27 cellular contexts compared by ENCODE assay signal in the genomic region with DNA sequence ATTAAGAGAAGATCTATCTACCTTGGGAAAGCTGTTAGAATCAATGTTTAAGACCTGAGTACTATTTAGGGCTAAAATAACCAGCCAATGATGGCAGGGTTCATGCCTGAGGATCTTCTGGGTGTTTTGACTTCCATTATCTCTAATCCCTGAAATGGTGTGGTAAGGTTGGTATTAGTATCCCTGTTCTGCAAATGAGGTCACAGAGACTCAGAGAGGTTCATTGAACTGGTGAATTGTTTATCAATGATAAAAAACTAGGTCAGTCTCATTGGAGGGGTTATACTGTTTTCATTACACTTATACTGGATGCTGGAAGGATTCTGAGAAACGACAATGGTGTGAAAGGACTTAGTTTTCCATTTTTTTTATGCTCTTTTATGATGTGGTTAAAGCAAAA.
"Had no signal": no experiment of that assay in that cellular context is flagged by ENCODE, and none has a peak within 500 bp of the region (broad histone marks: within the 10 kb centered on the region; RNA-seq: fewer than 3 reads in every experiment).

No MANE protein-coding gene starts in this region.

- H3K9me3 ChIP-seq: colonic mucosa, esophagus squamous epithelium, gastrocnemius medialis, heart left ventricle, left ventricle myocardium inferior, lower lobe of right lung, mucosa of descending colon had no signal

- H3K79me2 ChIP-seq: hepatocyte had no signal

- ATAC-seq: effector memory CD8-positive, alpha-beta T cell; esophagus mucosa; gastrocnemius medialis; heart left ventricle; left cardiac atrium; lower lobe of right lung; mucosa of descending colon; naive thymus-derived CD8-positive, alpha-beta T cell had no signal

- H3K4me2 ChIP-seq: hepatocyte had no signal

- H3K4me3 ChIP-seq: colonic mucosa, esophagus squamous epithelium, gastrocnemius medialis, heart left ventricle, hepatocyte, left ventricle myocardium inferior, lower lobe of right lung, mucosa of descending colon had no signal

- H3K4me1 ChIP-seq: colonic mucosa, gastrocnemius medialis, heart left ventricle, left ventricle myocardium inferior, lower lobe of right lung had no signal

- FAIRE-seq: endometrium, kidney had no signal

- H2AFZ ChIP-seq: hepatocyte had no signal

- H3K36me3 ChIP-seq: colonic mucosa, esophagus squamous epithelium, gastrocnemius medialis, heart left ventricle, left ventricle myocardium inferior, lower lobe of right lung had no signal

- H3K27ac ChIP-seq: colonic mucosa, epithelial cell of prostate, esophagus squamous epithelium, gastrocnemius medialis, heart left ventricle, hepatocyte, left ventricle myocardium inferior, lower lobe of right lung had no signal

- H3K27me3 ChIP-seq: colonic mucosa, esophagus squamous epithelium, gastrocnemius medialis, heart left ventricle, hepatocyte had no signal

- DNase-seq: colonic mucosa; cortex of kidney; effector CD8-positive, alpha-beta T cell; effector memory CD8-positive, alpha-beta T cell; endodermal cell; erythroblast; esophagus squamous epithelium; foreskin fibroblast; foreskin melanocyte; gastrocnemius medialis; heart left ventricle; hypothalamus; immature natural killer cell; islet precursor cell; kidney; kidney glomerular epithelial cell; left cardiac atrium; left ventricle myocardium inferior; lower lobe of right lung; mesenchymal stem cell; mucosa of descending colon; naive B cell; naive thymus-derived CD8-positive, alpha-beta T cell had no signal
